Comparison of ENCODE assay signal across 16 cellular contexts in genomic region chr6:135021310-135022049, GRCh38. TPM values are rescaled to one million over a fixed set of nuclear protein-coding genes. Genes with fewer than 3 reads are reported as not detected.
DNase-seq lines count a peak whose midpoint lies in the region; ATAC-seq and TF ChIP-seq lines count a peak whose summit lies in the region.
"Had no signal": no experiment of that assay in that cellular context is flagged by ENCODE, and none has a peak within 500 bp of the region (broad histone marks: within the 10 kb centered on the region; RNA-seq: fewer than 3 reads in every experiment).

No MANE protein-coding gene starts in this region.

- no peaks in the 10 kb centered on the region for H3K9me3 Mint-ChIP-seq in activated naive CD8-positive, alpha-beta T cell treated with anti-CD3 and anti-CD28 coated beads, Interleukin-2, amount 50 U/mL, for 24 hours
- no peaks in the 10 kb centered on the region for H3K9me3 Mint-ChIP-seq in endodermal cell

- TF ChIP-seq EP300 in SK-N-SH (IDR thresholded peaks at IDR 0.05; ENCODE audit: borderline replicate concordance in 1 of 2, low read depth in 1 of 2, low read length in 1 of 2) = no peak

- no peaks in the 10 kb centered on the region for H3K9me2 ChIP-seq in SK-N-SH

- H3K4me1 Mint-ChIP-seq in activated naive CD8-positive, alpha-beta T cell treated with anti-CD3 and anti-CD28 coated beads, Interleukin-2, amount 50 U/mL, for 24 hours = peaks cover 73% of the 10 kb centered on the region
- peaks cover 11% of the 10 kb centered on the region for H3K4me1 Mint-ChIP-seq in endodermal cell

- no peaks in the 10 kb centered on the region for H3K27me3 Mint-ChIP-seq in activated naive CD8-positive, alpha-beta T cell treated with anti-CD3 and anti-CD28 coated beads, Interleukin-2, amount 50 U/mL, for 24 hours
- no peaks in the 10 kb centered on the region for H3K27me3 Mint-ChIP-seq in endodermal cell (ENCODE audit: insufficient read depth)

- no peak for TF ChIP-seq RAD21 in SK-N-SH (IDR thresholded peaks at IDR 0.05; ENCODE audit: low read length)

- ATAC-seq in SK-N-SH treated with all-trans-retinoic acid at 6 μM for 48 hours = no peak
- peak; percentile 63 for ATAC-seq in GM19455 (IDR thresholded peaks at IDR 0.05; ENCODE audit: unreplicated experiment)
- peak; percentile 51 for ATAC-seq in HG03139 (IDR thresholded peaks at IDR 0.05; ENCODE audit: unreplicated experiment)
- peak; percentile 52 for ATAC-seq in activated naive CD8-positive, alpha-beta T cell treated with anti-CD3 and anti-CD28 coated beads, Interleukin-2, amount 50 U/mL, for 24 hours
- ATAC-seq: A549, left lobe of liver, Panc1 had no signal

- H3F3A ChIP-seq in SK-N-SH (replicated peaks; ENCODE audit: insufficient read depth) = no peaks in the 10 kb centered on the region

- H3K27me3 ChIP-seq in SK-N-SH (ENCODE audit: insufficient read depth) = no peaks in the 10 kb centered on the region
- H3K27me3 ChIP-seq in endodermal cell (ENCODE audit: control insufficient read depth, insufficient read depth, low read length, poor library complexity, severe bottlenecking) = no peaks in the 10 kb centered on the region
- H3K27me3 ChIP-seq: neutrophil had no signal

- peak overlapping the region; percentile 13 for H3K4me3 Mint-ChIP-seq in activated naive CD8-positive, alpha-beta T cell treated with anti-CD3 and anti-CD28 coated beads, Interleukin-2, amount 50 U/mL, for 24 hours
- H3K4me3 Mint-ChIP-seq in endodermal cell = no peak overlapping the region

- H3K4me3 ChIP-seq in SK-N-SH (ENCODE audit: low read depth in 2 of 2, low read length in 1 of 2) = no peak overlapping the region
- no peak overlapping the region for H3K4me3 ChIP-seq in endodermal cell (ENCODE audit: low read length)
- H3K4me3 ChIP-seq: A549 had no signal

- H3K36me3 Mint-ChIP-seq in activated naive CD8-positive, alpha-beta T cell treated with anti-CD3 and anti-CD28 coated beads, Interleukin-2, amount 50 U/mL, for 24 hours (ENCODE audit: low read depth) = peaks cover 21% of the 10 kb centered on the region
- H3K36me3 Mint-ChIP-seq in endodermal cell (ENCODE audit: low read depth) = no peaks in the 10 kb centered on the region

- CTCF ChIA-PET in SK-N-SH (lab: Yijun Ruan, JAX) = interaction anchor here (1.2 to 1.6 kb wide), 3 partner anchors 18 to 898 kb away, joined by 3 to 5 read pairs (median 3); no protein-coding TSS in a partner anchor

- H3K9ac ChIP-seq in SK-N-SH (no peak overlapping the region), endodermal cell (ENCODE audit: extremely low read depth, low read length, poor library complexity, severe bottlenecking) (no peak overlapping the region)

- no peak overlapping the region for H3K4me2 ChIP-seq in SK-N-SH
- H3K4me2 ChIP-seq: A549 had no signal

- 0 out of 2 replicates have a peak, but pooled peaks cover 4% of the 10 kb centered on the region for H4K20me1 ChIP-seq in SK-N-SH (ENCODE audit: insufficient read depth)

- TF ChIP-seq CTCF in SK-N-SH (IDR thresholded peaks at IDR 0.05) (no peak), endodermal cell (conservative IDR thresholded peaks at IDR 0.05) (no peak)

- 73% methylated on average over 4 of the region's 4 CpGs for WGBS in SK-N-SH (ENCODE audit: low lambda C conversion rate)
- WGBS in endodermal cell (ENCODE audit: insufficient coverage in 1 of 2, insufficient read length in 1 of 2), 2 experiments = 87 to 88% methylated on average over 3 to 4 of the region's 4 CpGs

- no peak for DNase-seq in SK-N-SH
- DNase-seq in activated naive CD8-positive, alpha-beta T cell treated with anti-CD3 and anti-CD28 coated beads, Interleukin-2, amount 50 U/mL, for 24 hours = no peak
- DNase-seq in HT-29 (ENCODE audit: low spot score) = no peak
- no peak for DNase-seq in endodermal cell
- no peak for DNase-seq in head of caudate nucleus
- DNase-seq: dermis blood vessel endothelial cell; foreskin fibroblast; KG1; stimulated activated CD4-positive, alpha-beta T cell treated with anti-CD3 and anti-CD28 coated beads, Interleukin-15, amount 100 ng/mL, for 24 hours had no signal

- H3K36me3 ChIP-seq in SK-N-SH (replicated peaks in 1 of 2; ENCODE audit: control insufficient read depth in 1 of 2, insufficient read depth in 2 of 2, low read length in 1 of 2) (peaks cover 0 to 5% of the 10 kb centered on the region in 2 experiments), endodermal cell (ENCODE audit: control insufficient read depth, insufficient read depth, low read length) (peaks cover 3% of the 10 kb centered on the region)
- H3K36me3 ChIP-seq: neutrophil had no signal

- H3K9me3 ChIP-seq in SK-N-SH = no peaks in the 10 kb centered on the region
- H3K9me3 ChIP-seq in endodermal cell (ENCODE audit: control insufficient read depth, low read length) = no peaks in the 10 kb centered on the region
- H3K9me3 ChIP-seq: A549, neutrophil had no signal

- H3K27ac ChIP-seq in SK-N-SH (ENCODE audit: low read depth in 2 of 2, low read length in 1 of 2) = no peak overlapping the region
- no peak overlapping the region for H3K27ac ChIP-seq in endodermal cell (ENCODE audit: low read depth, low read length)
- H3K27ac ChIP-seq: A549, neutrophil had no signal

- H3K79me2 ChIP-seq in SK-N-SH (ENCODE audit: insufficient read depth) = peaks cover 35% of the 10 kb centered on the region; the same call in 1 of the 2 replicates

- POLR2A ChIA-PET in SK-N-SH (lab: Yijun Ruan, JAX) = no interaction called here

- peak overlapping the region; percentile 59 for H3K27ac Mint-ChIP-seq in activated naive CD8-positive, alpha-beta T cell treated with anti-CD3 and anti-CD28 coated beads, Interleukin-2, amount 50 U/mL, for 24 hours
- no peak overlapping the region for H3K27ac Mint-ChIP-seq in endodermal cell

- H2AFZ ChIP-seq in SK-N-SH (ENCODE audit: low read depth) = no peak overlapping the region

- intact Hi-C loops in head of caudate nucleus (cut with DNase I) = no loop called here

- H3K4me1 ChIP-seq in SK-N-SH (ENCODE audit: control insufficient read depth in 1 of 2, insufficient read depth in 2 of 2, low read depth in 1 of 2, low read length in 1 of 2) (peaks cover 0 to 6% of the 10 kb centered on the region in 2 experiments; a peak in 2 of 4 replicates), endodermal cell (ENCODE audit: control insufficient read depth, insufficient read depth, low read length) (peaks cover 5% of the 10 kb centered on the region)
- H3K4me1 ChIP-seq: A549 had no signal

TF ChIP-seq in SK-N-SH treated with all-trans-retinoic acid at 6 μM for 48 hours, 23 proteins besides CTCF, POLR2A, EP300 and RAD21:
- no peak for TF ChIP-seq TOX (CRISPR knock-in tag; IDR thresholded peaks at IDR 0.05; ENCODE audit: borderline replicate concordance)
- TF ChIP-seq ISL1 (CRISPR knock-in tag; IDR thresholded peaks at IDR 0.05) = 0 out of 2 replicates have a peak, but pooled peaks have one; percentile 18
- TF ChIP-seq SNAI2 (CRISPR knock-in tag; IDR thresholded peaks at IDR 0.05) = no peak
- TF ChIP-seq ARNTL (CRISPR knock-in tag; IDR thresholded peaks at IDR 0.05; ENCODE audit: borderline replicate concordance, low read depth) = no peak
TF ChIP-seq in SK-N-SH treated with all-trans-retinoic acid at 6 μM for 48 hours: peak in this region for 1.

TF ChIP-seq in SK-N-SH, 30 proteins besides CTCF, POLR2A, EP300 and RAD21:
- TF ChIP-seq MAX (IDR thresholded peaks at IDR 0.05; ENCODE audit: low read depth) (no peak), FOXM1 (IDR thresholded peaks at IDR 0.05; ENCODE audit: low read depth) (no peak), NRF1 (IDR thresholded peaks at IDR 0.05; ENCODE audit: low read depth, low read length) (no peak), FOXJ3 (CRISPR knock-in tag; IDR thresholded peaks at IDR 0.05) (no peak)

RNA-seq across cellular contexts. Expression of gene HBS1L, which starts 33.1 kb away (rescaled TPM):
- polyA plus RNA-seq in SK-N-SH (2012; rRNA removed) = 19.0 and 24.3 TPM in 2 replicates
- polyA plus RNA-seq in SK-N-SH (2012; cell fraction: cytosol; rRNA removed) = 29.0 and 36.8 TPM in 2 replicates
- polyA plus RNA-seq in SK-N-SH (2012; cell fraction: nucleus; rRNA removed) = 6.9 and 19.7 TPM in 2 replicates
- total RNA-seq in HT-29 (2014; rRNA removed; shearing (Covaris generic)) = 65.1 and 74.3 TPM in 2 replicates
- total RNA-seq in endodermal cell = 100 to 1,000 TPM; 106 to 122 TPM
- 74.7 TPM for polyA plus RNA-seq in endodermal cell (2013, experiment 1 of 2)
- polyA plus RNA-seq in endodermal cell (2013, experiment 2 of 2) = 67.1 TPM
